In the genomic region with DNA sequence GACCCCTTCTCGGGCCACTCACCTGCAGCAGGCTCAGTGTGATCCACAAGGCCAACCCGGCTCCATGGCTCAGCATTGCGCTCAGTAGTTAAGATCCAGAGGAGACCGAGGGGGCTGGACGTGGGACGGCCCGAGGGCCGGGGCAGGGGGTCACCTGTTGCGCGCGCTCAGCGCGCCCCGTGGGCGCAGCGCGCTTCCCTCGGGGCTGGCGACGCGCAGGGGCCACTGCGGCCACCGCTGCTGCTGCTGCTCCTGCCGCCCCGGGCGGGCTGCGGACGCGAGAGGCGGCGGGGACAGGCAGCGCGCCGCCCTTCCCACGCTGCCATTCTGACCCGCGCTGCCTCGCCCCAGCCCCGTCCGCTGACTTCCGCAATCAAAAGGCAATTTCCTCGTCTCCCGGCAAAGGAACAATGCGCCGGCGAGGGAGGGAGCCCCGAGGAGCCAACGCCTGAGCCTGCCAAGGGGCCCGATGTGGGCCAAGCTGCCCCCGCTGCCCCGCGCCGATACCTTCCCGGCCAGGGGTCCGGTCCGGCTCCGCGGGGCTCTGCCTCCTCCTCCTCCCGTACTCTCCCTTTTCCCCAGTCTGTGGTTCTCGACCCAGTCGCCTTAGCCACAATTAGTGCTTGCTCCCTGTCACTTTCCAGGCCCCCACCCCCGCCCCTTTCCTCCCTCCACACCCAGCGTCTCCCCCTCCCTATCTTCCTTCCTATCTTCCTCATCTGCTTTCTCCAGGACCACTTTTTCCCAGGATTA, we compare ENCODE assay signal across 8 cellular contexts. TPM values are rescaled to one million over a fixed set of nuclear protein-coding genes. Genes with fewer than 3 reads are reported as not detected.
DNase-seq lines count a peak whose midpoint lies in the region; ATAC-seq and TF ChIP-seq lines count a peak whose summit lies in the region.

No MANE protein-coding gene starts in this region.

- H3K4me2 ChIP-seq in PC-9 = peak overlapping the region; percentile 96

- H3K9me3 ChIP-seq in PC-9 (ENCODE audit: insufficient read depth, low read depth) = no peaks in the 10 kb centered on the region
- H3K9me3 ChIP-seq in duodenal mucosa (ENCODE audit: control insufficient read depth in 1 of 2, low read length in 2 of 2) = no peaks in the 10 kb centered on the region
- H3K9me3 ChIP-seq in lower lobe of right lung = no peaks in the 10 kb centered on the region
- H3K9me3 ChIP-seq in tibial artery = no peaks in the 10 kb centered on the region

- peak; percentile 85 to 89 for ATAC-seq in lower lobe of right lung

- H3K9me2 ChIP-seq in PC-9 (ENCODE audit: insufficient read depth) = no peaks in the 10 kb centered on the region

- H3K4me1 ChIP-seq in PC-9 (replicated peaks; ENCODE audit: insufficient read depth) (peaks cover 6% of the 10 kb centered on the region; the same call in 1 of the 2 replicates), duodenal mucosa (ENCODE audit: control insufficient read depth in 1 of 2, insufficient read depth in 2 of 2, low read length in 2 of 2) (peaks cover 10 to 18% of the 10 kb centered on the region in 2 donors), lower lobe of right lung (peaks cover 7% of the 10 kb centered on the region), tibial artery (peaks cover 0 to 12% (median 8%) of the 10 kb centered on the region in 4 donors)

- CTCF ChIA-PET in PC-9 (lab: Charles Lee) = no interaction called here

- intact Hi-C loops in PC-9 (cut with micrococcal nuclease; ENCODE audit: unreplicated experiment) = no loop called here
- intact Hi-C loops in lower lobe of right lung (cut with DNase I) = no loop called here
- intact Hi-C loops in tibial artery (cut with DNase I; ENCODE audit: low total_unique reads) = no loop called here

- TF ChIP-seq CTCF in PC-9 (conservative IDR thresholded peaks at IDR 0.05) (no peak), lower lobe of right lung (IDR thresholded peaks at IDR 0.05) (no peak), tibial artery (IDR thresholded peaks at IDR 0.05) (no peak)

- POLR2A ChIA-PET in PC-9 (lab: Charles Lee; ENCODE audit: unreplicated experiment) = no interaction called here

- peak overlapping the region; percentile 65 for H3K4me3 ChIP-seq in PC-9
- peak overlapping the region; percentile 63 to 71 for H3K4me3 ChIP-seq in duodenal mucosa (ENCODE audit: low read depth in 1 of 2, low read length in 2 of 2)
- peak overlapping the region; percentile 57 for H3K4me3 ChIP-seq in lower lobe of right lung
- H3K4me3 ChIP-seq in tibial artery = peak overlapping the region; percentile 46 to 59

- peak overlapping the region; percentile 45 to 59 for H3K9ac ChIP-seq in duodenal mucosa (ENCODE audit: low read depth in 1 of 2, low read length in 2 of 2)

- H3K36me3 ChIP-seq in PC-9 (ENCODE audit: low read depth) (no peaks in the 10 kb centered on the region), duodenal mucosa (ENCODE audit: control insufficient read depth in 1 of 2, insufficient read depth in 2 of 2, low read length in 2 of 2) (no peaks in the 10 kb centered on the region), lower lobe of right lung (no peaks in the 10 kb centered on the region), tibial artery (no peaks in the 10 kb centered on the region)

- DNase-seq in NCI-H510A treated with DMSO at 0.1 percent for 48 hours (lab: John Stamatoyannopoulos, UW) = peak; percentile 9
- DNase-seq in NCI-H510A (lab: John Stamatoyannopoulos, UW) = no peak
- peak in 1 of 2 experiments; percentile 34 for DNase-seq in PC-9
- DNase-seq in lower lobe of right lung = peak; percentile 66
- peak; percentile 37 to 69 for DNase-seq in tibial artery
- no peak for DNase-seq in NCI-H187 (lab: John Stamatoyannopoulos, UW)
- no peak for DNase-seq in GM19238 (ENCODE audit: insufficient read length, low spot score)

- no peaks in the 10 kb centered on the region for H3F3A ChIP-seq in PC-9 (ENCODE audit: insufficient read depth, low read depth)

- H3K27me3 ChIP-seq in PC-9 (ENCODE audit: insufficient read depth, low read depth) (no peaks in the 10 kb centered on the region), duodenal mucosa (ENCODE audit: control insufficient read depth in 1 of 2, insufficient read depth in 2 of 2, low read length in 2 of 2) (peaks cover 0 to 3% of the 10 kb centered on the region in 2 donors), lower lobe of right lung (ENCODE audit: low read depth) (peaks cover 10% of the 10 kb centered on the region), tibial artery (peaks cover 0 to 6% of the 10 kb centered on the region in 2 donors)

- H3K27ac ChIP-seq in PC-9 (no peak overlapping the region), duodenal mucosa (ENCODE audit: low read depth, low read length) (no peak overlapping the region), lower lobe of right lung (peak overlapping the region; percentile 76), tibial artery (peak overlapping the region in 1 of 2 donors; percentile 11)

- H3K79me2 ChIP-seq in PC-9 (ENCODE audit: low read depth) = no peaks in the 10 kb centered on the region

- peak overlapping the region; percentile 93 for H2AFZ ChIP-seq in PC-9

- BruUV-seq in PC-9 (replicated peaks; lab: Mats Ljungman, UMichigan) = no TSS peak

- no peaks in the 10 kb centered on the region for H4K20me1 ChIP-seq in PC-9 (ENCODE audit: insufficient read depth)

RNA-seq across cellular contexts. Expression of a gene that starts 27.3 kb away (rescaled TPM):
- total RNA-seq in PC-9 (2021) = 1.3 and 1.9 TPM in 2 replicates
- total RNA-seq in lower lobe of right lung = 91.4 TPM

Comparison
In these comparisons a context has a peak if more than half of its experiments do, and no peak if none do; other contexts are left out.
1. DNase-seq: peak in NCI-H510A treated with DMSO at 0.1 percent for 48 hours (single experiment), lower lobe of right lung (single experiment) and tibial artery (2 of 2); none in NCI-H510A (single experiment), NCI-H187 (0 of 2) and GM19238 (single experiment).
2. RNA of a gene that starts 27.3 kb away (total RNA-seq): 91.4 TPM in lower lobe of right lung (single experiment); 1.3 to 1.9 TPM in PC-9; every median in the first group is over 10 times any median in the second.
3. Peak in every context shown above with its lines, with median percentiles within 50 percentile points of each other: H3K4me3 ChIP-seq.